1 cellular context compared by ENCODE assay signal in the genomic region with DNA sequence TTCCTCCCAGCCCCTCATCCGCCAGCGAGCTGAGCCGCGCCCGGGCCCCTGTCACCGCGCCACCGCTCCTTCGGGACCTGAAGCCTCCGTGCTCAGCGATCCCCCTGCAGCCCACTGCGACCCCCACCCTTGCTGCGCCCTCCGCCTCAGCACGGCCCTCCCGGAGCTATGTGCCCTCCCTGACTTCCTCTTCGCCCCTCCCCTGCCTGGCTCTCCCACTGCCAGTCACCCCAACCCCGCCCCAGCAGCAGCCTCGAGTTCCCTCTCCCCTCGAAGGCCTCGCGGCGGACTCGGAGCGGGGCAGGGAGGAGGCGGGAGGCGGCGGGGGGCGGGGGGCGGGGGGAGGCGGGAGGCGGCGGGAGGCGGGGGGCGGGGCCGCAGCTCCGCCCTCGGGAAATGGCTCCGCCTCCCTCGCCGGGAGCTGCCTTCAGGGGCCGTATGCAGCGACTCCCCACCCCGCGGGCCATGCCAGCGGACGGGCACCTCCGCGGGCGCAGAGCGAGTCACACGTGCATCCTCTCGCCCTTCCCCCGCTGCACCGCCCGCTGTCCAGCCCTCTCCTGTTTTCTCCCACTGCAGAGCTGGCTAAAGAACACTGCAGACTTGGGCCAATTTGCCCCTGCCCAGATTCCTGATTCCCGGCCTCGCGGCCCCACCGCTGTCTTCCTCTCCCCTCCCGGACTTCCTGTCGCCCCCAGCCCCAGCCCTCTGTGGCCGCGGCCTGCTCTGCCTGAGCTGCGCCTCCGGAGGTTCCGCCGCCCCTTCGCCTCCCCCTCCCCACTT.
TF ChIP-seq lines count a peak whose summit lies in the region.

No MANE protein-coding gene starts in this region.

TF ChIP-seq in HEK293, 187 proteins besides CTCF, POLR2A, EP300 and RAD21 (continued from another document and continues in another):
- TF ChIP-seq, protein P1, sequence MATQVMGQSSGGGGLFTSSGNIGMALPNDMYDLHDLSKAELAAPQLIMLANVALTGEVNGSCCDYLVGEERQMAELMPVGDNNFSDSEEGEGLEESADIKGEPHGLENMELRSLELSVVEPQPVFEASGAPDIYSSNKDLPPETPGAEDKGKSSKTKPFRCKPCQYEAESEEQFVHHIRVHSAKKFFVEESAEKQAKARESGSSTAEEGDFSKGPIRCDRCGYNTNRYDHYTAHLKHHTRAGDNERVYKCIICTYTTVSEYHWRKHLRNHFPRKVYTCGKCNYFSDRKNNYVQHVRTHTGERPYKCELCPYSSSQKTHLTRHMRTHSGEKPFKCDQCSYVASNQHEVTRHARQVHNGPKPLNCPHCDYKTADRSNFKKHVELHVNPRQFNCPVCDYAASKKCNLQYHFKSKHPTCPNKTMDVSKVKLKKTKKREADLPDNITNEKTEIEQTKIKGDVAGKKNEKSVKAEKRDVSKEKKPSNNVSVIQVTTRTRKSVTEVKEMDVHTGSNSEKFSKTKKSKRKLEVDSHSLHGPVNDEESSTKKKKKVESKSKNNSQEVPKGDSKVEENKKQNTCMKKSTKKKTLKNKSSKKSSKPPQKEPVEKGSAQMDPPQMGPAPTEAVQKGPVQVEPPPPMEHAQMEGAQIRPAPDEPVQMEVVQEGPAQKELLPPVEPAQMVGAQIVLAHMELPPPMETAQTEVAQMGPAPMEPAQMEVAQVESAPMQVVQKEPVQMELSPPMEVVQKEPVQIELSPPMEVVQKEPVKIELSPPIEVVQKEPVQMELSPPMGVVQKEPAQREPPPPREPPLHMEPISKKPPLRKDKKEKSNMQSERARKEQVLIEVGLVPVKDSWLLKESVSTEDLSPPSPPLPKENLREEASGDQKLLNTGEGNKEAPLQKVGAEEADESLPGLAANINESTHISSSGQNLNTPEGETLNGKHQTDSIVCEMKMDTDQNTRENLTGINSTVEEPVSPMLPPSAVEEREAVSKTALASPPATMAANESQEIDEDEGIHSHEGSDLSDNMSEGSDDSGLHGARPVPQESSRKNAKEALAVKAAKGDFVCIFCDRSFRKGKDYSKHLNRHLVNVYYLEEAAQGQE (tag by site-specific recombination; IDR thresholded peaks at IDR 0.05) = peak; percentile 95
- TF ChIP-seq ZNF37A (tag by site-specific recombination; IDR thresholded peaks at IDR 0.05) (no peak), ZNF302 (tag by site-specific recombination; IDR thresholded peaks at IDR 0.05; ENCODE audit: low read depth) (no peak), ZNF114 (tag by site-specific recombination; IDR thresholded peaks at IDR 0.05) (no peak), ZBTB8A (tag by site-specific recombination; IDR thresholded peaks at IDR 0.05) (peak; percentile 100), ZNF350 (tag by site-specific recombination; IDR thresholded peaks at IDR 0.05) (no peak), ZNF138 (tag by site-specific recombination; IDR thresholded peaks at IDR 0.05; ENCODE audit: borderline replicate concordance) (no peak), ZSCAN23 (tag by site-specific recombination; IDR thresholded peaks at IDR 0.05) (no peak), KLF10 (tag by site-specific recombination; IDR thresholded peaks at IDR 0.05) (peak; percentile 55; the same call in 1 of the 2 replicates), ZNF501 (tag by site-specific recombination; IDR thresholded peaks at IDR 0.05) (peak; percentile 53; the same call in 1 of the 2 replicates), ZNF626 (tag by site-specific recombination; IDR thresholded peaks at IDR 0.05) (no peak), GLI4 (tag by site-specific recombination; IDR thresholded peaks at IDR 0.05) (peak; percentile 70; the same call in 1 of the 2 replicates), SCRT1 (tag by site-specific recombination; IDR thresholded peaks at IDR 0.05; ENCODE audit: borderline replicate concordance) (no peak), YY1 (tag by site-specific recombination; IDR thresholded peaks at IDR 0.05) (no peak; the same call in 1 of the 2 replicates), OSR2 (tag by site-specific recombination; IDR thresholded peaks at IDR 0.05) (no peak), ZNF214 (tag by site-specific recombination; IDR thresholded peaks at IDR 0.05; ENCODE audit: borderline replicate concordance) (no peak), ZNF121 (tag by site-specific recombination; IDR thresholded peaks at IDR 0.05) (peak; percentile 60; the same call in 1 of the 2 replicates), KLF7 (tag by site-specific recombination; IDR thresholded peaks at IDR 0.05; ENCODE audit: borderline replicate concordance) (no peak; the same call in 1 of the 2 replicates), ZNF341 (tag by site-specific recombination; IDR thresholded peaks at IDR 0.05; ENCODE audit: low read depth) (peak; percentile 90), ZNF404 (tag by site-specific recombination; IDR thresholded peaks at IDR 0.05) (no peak), ZNF223 (tag by site-specific recombination; IDR thresholded peaks at IDR 0.05) (no peak), ZNF175 (tag by site-specific recombination; IDR thresholded peaks at IDR 0.05) (no peak), TRIM28 (IDR thresholded peaks at IDR 0.05; ENCODE audit: borderline replicate concordance, low read length) (no peak), WT1 (tag by site-specific recombination; IDR thresholded peaks at IDR 0.05) (peak; percentile 87), ZNF747 (tag by site-specific recombination; IDR thresholded peaks at IDR 0.05) (no peak), ZNF391 (tag by site-specific recombination; IDR thresholded peaks at IDR 0.05; ENCODE audit: borderline replicate concordance, low read depth) (peak; percentile 51; the same call in 1 of the 2 replicates), GLIS1 (tag by site-specific recombination; IDR thresholded peaks at IDR 0.05) (peak; percentile 71), EGR2 (tag by site-specific recombination; IDR thresholded peaks at IDR 0.05; ENCODE audit: low read depth) (peak; percentile 41; the same call in 1 of the 2 replicates), ZNF654 (tag by site-specific recombination; IDR thresholded peaks at IDR 0.05; ENCODE audit: low read depth) (no peak), BCL11B (tag by site-specific recombination; IDR thresholded peaks at IDR 0.05; ENCODE audit: low read depth) (peak; percentile 98), ZFP69B (tag by site-specific recombination; IDR thresholded peaks at IDR 0.05) (peak; percentile 63), ZXDB (tag by site-specific recombination; IDR thresholded peaks at IDR 0.05) (peak; percentile 94), HOXD13 (CRISPR knock-in tag; IDR thresholded peaks at IDR 0.05; ENCODE audit: borderline replicate concordance) (no peak), ZNF426 (tag by site-specific recombination; IDR thresholded peaks at IDR 0.05) (no peak), ZNF521 (tag by site-specific recombination; IDR thresholded peaks at IDR 0.05) (no peak), KLF1 (tag by site-specific recombination; IDR thresholded peaks at IDR 0.05) (peak; percentile 52; the same call in 1 of the 2 replicates), ZNF549 (tag by site-specific recombination; IDR thresholded peaks at IDR 0.05) (no peak), ZNF623 (tag by site-specific recombination; IDR thresholded peaks at IDR 0.05) (0 out of 2 replicates have a peak, but pooled peaks have one; percentile 23), ZBTB20 (tag by site-specific recombination; IDR thresholded peaks at IDR 0.05) (peak; percentile 92), ZIC2 (tag by site-specific recombination; IDR thresholded peaks at IDR 0.05) (peak; percentile 85), ZNF510 (tag by site-specific recombination; IDR thresholded peaks at IDR 0.05; ENCODE audit: insufficient replicate concordance) (no peak), MZF1 (tag by site-specific recombination; IDR thresholded peaks at IDR 0.05; ENCODE audit: borderline replicate concordance) (peak; percentile 59; the same call in 1 of the 2 replicates), ZFHX2 (tag by site-specific recombination; conservative IDR thresholded peaks at IDR 0.05) (no peak; the same call in 1 of the 2 replicates), ZNF16 (tag by site-specific recombination; IDR thresholded peaks at IDR 0.05; ENCODE audit: low read depth) (no peak), FEZF1 (tag by site-specific recombination; IDR thresholded peaks at IDR 0.05) (no peak)
- TF ChIP-seq, protein P2, sequence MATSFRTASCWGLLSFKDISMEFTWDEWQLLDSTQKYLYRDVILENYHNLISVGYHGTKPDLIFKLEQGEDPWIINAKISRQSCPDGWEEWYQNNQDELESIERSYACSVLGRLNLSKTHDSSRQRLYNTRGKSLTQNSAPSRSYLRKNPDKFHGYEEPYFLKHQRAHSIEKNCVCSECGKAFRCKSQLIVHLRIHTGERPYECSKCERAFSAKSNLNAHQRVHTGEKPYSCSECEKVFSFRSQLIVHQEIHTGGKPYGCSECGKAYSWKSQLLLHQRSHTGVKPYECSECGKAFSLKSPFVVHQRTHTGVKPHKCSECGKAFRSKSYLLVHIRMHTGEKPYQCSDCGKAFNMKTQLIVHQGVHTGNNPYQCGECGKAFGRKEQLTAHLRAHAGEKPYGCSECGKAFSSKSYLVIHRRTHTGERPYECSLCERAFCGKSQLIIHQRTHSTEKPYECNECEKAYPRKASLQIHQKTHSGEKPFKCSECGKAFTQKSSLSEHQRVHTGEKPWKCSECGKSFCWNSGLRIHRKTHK (tag by site-specific recombination; IDR thresholded peaks at IDR 0.05) = no peak
- TF ChIP-seq, protein P3, sequence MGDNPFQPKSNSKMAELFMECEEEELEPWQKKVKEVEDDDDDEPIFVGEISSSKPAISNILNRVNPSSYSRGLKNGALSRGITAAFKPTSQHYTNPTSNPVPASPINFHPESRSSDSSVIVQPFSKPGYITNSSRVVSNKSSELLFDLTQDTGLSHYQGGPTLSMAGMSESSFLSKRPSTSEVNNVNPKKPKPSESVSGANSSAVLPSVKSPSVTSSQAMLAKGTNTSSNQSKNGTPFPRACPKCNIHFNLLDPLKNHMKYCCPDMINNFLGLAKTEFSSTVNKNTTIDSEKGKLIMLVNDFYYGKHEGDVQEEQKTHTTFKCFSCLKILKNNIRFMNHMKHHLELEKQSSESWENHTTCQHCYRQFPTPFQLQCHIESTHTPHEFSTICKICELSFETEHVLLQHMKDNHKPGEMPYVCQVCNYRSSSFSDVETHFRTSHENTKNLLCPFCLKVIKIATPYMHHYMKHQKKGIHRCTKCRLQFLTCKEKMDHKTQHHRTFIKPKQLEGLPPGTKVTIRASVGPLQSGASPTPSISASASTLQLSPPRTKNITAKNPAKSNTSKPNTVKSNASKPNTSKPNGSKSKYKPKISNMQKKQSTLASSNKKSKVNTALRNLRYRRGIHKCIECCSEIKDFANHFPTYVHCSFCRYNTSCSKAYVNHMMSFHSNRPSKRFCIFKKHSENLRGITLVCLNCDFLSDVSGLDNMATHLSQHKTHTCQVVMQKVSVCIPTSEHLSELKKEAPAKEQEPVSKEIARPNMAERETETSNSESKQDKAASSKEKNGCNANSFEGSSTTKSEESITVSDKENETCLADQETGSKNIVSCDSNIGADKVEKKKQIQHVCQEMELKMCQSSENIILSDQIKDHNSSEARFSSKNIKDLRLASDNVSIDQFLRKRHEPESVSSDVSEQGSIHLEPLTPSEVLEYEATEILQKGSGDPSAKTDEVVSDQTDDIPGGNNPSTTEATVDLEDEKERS (tag by site-specific recombination; IDR thresholded peaks at IDR 0.05) = peak; percentile 82
- TF ChIP-seq, protein P4, sequence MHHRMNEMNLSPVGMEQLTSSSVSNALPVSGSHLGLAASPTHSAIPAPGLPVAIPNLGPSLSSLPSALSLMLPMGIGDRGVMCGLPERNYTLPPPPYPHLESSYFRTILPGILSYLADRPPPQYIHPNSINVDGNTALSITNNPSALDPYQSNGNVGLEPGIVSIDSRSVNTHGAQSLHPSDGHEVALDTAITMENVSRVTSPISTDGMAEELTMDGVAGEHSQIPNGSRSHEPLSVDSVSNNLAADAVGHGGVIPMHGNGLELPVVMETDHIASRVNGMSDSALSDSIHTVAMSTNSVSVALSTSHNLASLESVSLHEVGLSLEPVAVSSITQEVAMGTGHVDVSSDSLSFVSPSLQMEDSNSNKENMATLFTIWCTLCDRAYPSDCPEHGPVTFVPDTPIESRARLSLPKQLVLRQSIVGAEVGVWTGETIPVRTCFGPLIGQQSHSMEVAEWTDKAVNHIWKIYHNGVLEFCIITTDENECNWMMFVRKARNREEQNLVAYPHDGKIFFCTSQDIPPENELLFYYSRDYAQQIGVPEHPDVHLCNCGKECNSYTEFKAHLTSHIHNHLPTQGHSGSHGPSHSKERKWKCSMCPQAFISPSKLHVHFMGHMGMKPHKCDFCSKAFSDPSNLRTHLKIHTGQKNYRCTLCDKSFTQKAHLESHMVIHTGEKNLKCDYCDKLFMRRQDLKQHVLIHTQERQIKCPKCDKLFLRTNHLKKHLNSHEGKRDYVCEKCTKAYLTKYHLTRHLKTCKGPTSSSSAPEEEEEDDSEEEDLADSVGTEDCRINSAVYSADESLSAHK (tag by site-specific recombination; IDR thresholded peaks at IDR 0.05) = peak; percentile 53; the same call in 1 of the 2 replicates
- TF ChIP-seq, protein P5, sequence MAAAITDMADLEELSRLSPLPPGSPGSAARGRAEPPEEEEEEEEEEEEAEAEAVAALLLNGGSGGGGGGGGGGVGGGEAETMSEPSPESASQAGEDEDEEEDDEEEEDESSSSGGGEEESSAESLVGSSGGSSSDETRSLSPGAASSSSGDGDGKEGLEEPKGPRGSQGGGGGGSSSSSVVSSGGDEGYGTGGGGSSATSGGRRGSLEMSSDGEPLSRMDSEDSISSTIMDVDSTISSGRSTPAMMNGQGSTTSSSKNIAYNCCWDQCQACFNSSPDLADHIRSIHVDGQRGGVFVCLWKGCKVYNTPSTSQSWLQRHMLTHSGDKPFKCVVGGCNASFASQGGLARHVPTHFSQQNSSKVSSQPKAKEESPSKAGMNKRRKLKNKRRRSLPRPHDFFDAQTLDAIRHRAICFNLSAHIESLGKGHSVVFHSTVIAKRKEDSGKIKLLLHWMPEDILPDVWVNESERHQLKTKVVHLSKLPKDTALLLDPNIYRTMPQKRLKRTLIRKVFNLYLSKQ (tag by site-specific recombination; IDR thresholded peaks at IDR 0.05; ENCODE audit: borderline replicate concordance) = no peak
- TF ChIP-seq, protein P6, sequence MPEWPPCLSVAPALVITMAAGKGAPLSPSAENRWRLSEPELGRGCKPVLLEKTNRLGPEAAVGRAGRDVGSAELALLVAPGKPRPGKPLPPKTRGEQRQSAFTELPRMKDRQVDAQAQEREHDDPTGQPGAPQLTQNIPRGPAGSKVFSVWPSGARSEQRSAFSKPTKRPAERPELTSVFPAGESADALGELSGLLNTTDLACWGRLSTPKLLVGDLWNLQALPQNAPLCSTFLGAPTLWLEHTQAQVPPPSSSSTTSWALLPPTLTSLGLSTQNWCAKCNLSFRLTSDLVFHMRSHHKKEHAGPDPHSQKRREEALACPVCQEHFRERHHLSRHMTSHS (tag by site-specific recombination; IDR thresholded peaks at IDR 0.05) = no peak
- TF ChIP-seq, protein P7, sequence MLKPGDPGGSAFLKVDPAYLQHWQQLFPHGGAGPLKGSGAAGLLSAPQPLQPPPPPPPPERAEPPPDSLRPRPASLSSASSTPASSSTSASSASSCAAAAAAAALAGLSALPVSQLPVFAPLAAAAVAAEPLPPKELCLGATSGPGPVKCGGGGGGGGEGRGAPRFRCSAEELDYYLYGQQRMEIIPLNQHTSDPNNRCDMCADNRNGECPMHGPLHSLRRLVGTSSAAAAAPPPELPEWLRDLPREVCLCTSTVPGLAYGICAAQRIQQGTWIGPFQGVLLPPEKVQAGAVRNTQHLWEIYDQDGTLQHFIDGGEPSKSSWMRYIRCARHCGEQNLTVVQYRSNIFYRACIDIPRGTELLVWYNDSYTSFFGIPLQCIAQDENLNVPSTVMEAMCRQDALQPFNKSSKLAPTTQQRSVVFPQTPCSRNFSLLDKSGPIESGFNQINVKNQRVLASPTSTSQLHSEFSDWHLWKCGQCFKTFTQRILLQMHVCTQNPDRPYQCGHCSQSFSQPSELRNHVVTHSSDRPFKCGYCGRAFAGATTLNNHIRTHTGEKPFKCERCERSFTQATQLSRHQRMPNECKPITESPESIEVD (tag by site-specific recombination; IDR thresholded peaks at IDR 0.05) = no peak
